8 cellular contexts compared by ENCODE assay signal in genomic region chr1:58155418-58156123, GRCh38.
DNase-seq lines count a peak whose midpoint lies in the region; ATAC-seq, FAIRE-seq and TF ChIP-seq lines count a peak whose summit lies in the region.

No MANE protein-coding gene starts in this region.

- POLR2A ChIA-PET in HEK293 (lab: Yijun Ruan, JAX): interaction anchor here (0.5 kb wide), 1 partner anchor 391 kb away, joined by 6 read pairs; the partner anchor contains the start of gene OMA1
- POLR2A ChIA-PET in OCI-LY7 (lab: Charles Lee): no interaction called here

- DNase-seq in Daoy (ENCODE audit: low read depth) (peak; percentile 34), OCI-LY7 (ENCODE audit: low spot score) (peak; percentile 2), heart left ventricle (peak in 4 of 5 donors; percentile 30 to 68 (median 58)), DMS79 treated with DMSO at 0.1 percent for 48 hours (lab: John Stamatoyannopoulos, UW) (no peak), NCI-H526 treated with DMSO at 0.1 percent for 48 hours (lab: John Stamatoyannopoulos, UW) (no peak), urothelium cell line (ENCODE audit: low spot score) (no peak)

- no peak overlapping the region for H2AFZ ChIP-seq in OCI-LY7 (ENCODE audit: low read length)

- ATAC-seq in heart left ventricle: peak; percentile 90 to 96 (median 94)
- no peak for ATAC-seq in HG03469 (IDR thresholded peaks at IDR 0.05; ENCODE audit: unreplicated experiment)

- no peak for TF ChIP-seq CTCF in HEK293 (tag by site-specific recombination; IDR thresholded peaks at IDR 0.05)
- TF ChIP-seq CTCF in OCI-LY7 (conservative IDR thresholded peaks at IDR 0.05; ENCODE audit: low read length): peak; percentile 70
- TF ChIP-seq CTCF in heart left ventricle (IDR thresholded peaks at IDR 0.05): peak; percentile 42 to 68 (median 56)

- no peaks in the 10 kb centered on the region for H4K20me1 ChIP-seq in OCI-LY7 (ENCODE audit: insufficient read depth, low read length)

- FAIRE-seq in urothelium cell line (lab: Jason Lieb, UNC): no peak

- 33 to 43% (median 39%) methylated on average over 7 of the region's 7 CpGs for WGBS in heart left ventricle, 4 donors

- H3K27ac ChIP-seq in HEK293 (ENCODE audit: extremely low read depth, low read depth, low read length) (no peak overlapping the region), OCI-LY7 (ENCODE audit: low read depth, low read length, poor library complexity, severe bottlenecking) (no peak overlapping the region), heart left ventricle (peak overlapping the region in 6 of 12 donors; percentile 33 to 48 (median 42))

- TF ChIP-seq POLR2A in heart left ventricle (IDR thresholded peaks at IDR 0.05): no peak

- H3K4me1 ChIP-seq in HEK293 (ENCODE audit: control insufficient read depth, insufficient read depth, low read length) (no peaks in the 10 kb centered on the region), OCI-LY7 (ENCODE audit: insufficient read depth, low read length, poor library complexity, severe bottlenecking) (no peaks in the 10 kb centered on the region), heart left ventricle (peaks cover 0 to 24% (median 1%) of the 10 kb centered on the region in 12 donors)

- no peaks in the 10 kb centered on the region for H3K9me2 ChIP-seq in OCI-LY7 (ENCODE audit: insufficient read depth, low read length)

- intact Hi-C loops in OCI-LY7 (cut with micrococcal nuclease; ENCODE audit: unreplicated experiment) (no loop called here), heart left ventricle (cut with DNase I) (loop anchor here in 3 of 10 donors (5.0 to 10.0 kb wide), 3 partner anchors 81 to 733 kb away; partner anchors contain the start of gene DAB1 (in 3 of the 3))

- CTCF ChIA-PET in HEK293 (lab: Yijun Ruan, JAX): interaction anchor here (1.0 to 6.3 kb wide), 2 partner anchors 10 to 44 kb away, joined by 3 to 50 read pairs; no protein-coding TSS in a partner anchor
- CTCF ChIA-PET in OCI-LY7 (lab: Charles Lee; ENCODE audit: unreplicated experiment): no interaction called here

- H3K27me3 ChIP-seq in heart left ventricle: no peaks in the 10 kb centered on the region

- H3K4me2 ChIP-seq in OCI-LY7 (ENCODE audit: low read length): no peak overlapping the region

- BruUV-seq in OCI-LY7 (replicated peaks; lab: Mats Ljungman, UMichigan): no TSS peak

- no peaks in the 10 kb centered on the region for H3K79me2 ChIP-seq in OCI-LY7 (ENCODE audit: insufficient read depth, low read depth, low read length)

- H3K9me3 ChIP-seq in HEK293 (ENCODE audit: control insufficient read depth, insufficient read depth, low read depth, low read length) (no peaks in the 10 kb centered on the region), OCI-LY7 (ENCODE audit: low read length) (no peaks in the 10 kb centered on the region), heart left ventricle (no peaks in the 10 kb centered on the region)

- H3K4me3 ChIP-seq in HEK293 (ENCODE audit: low read depth, low read length) (no peak overlapping the region), OCI-LY7 (ENCODE audit: low read depth, low read length, poor library complexity, severe bottlenecking) (no peak overlapping the region), heart left ventricle (no peak overlapping the region)

- H3K36me3 ChIP-seq in HEK293 (ENCODE audit: control insufficient read depth in 2 of 2, insufficient read depth in 1 of 2, low read length in 2 of 2) (no peaks in the 10 kb centered on the region), OCI-LY7 (ENCODE audit: insufficient read depth, low read length) (no peaks in the 10 kb centered on the region), heart left ventricle (no peaks in the 10 kb centered on the region)

TF ChIP-seq in HEK293, 187 proteins besides CTCF, POLR2A, EP300 and RAD21:
- TF ChIP-seq ZNF274 (IDR thresholded peaks at IDR 0.05; ENCODE audit: low read length) (no peak), ZNF274 (tag by site-specific recombination; IDR thresholded peaks at IDR 0.05; ENCODE audit: borderline replicate concordance) (no peak), ZNF654 (tag by site-specific recombination; IDR thresholded peaks at IDR 0.05; ENCODE audit: low read depth) (peak; percentile 16; the same call in 1 of the 2 replicates)
TF ChIP-seq in HEK293: peak in this region for 1.

Comparison
In these comparisons a context has a peak if more than half of its experiments do, and no peak if none do; other contexts are left out.
1. DNase-seq: peak in Daoy (single experiment), OCI-LY7 (single experiment) and heart left ventricle (4 of 5); none in DMS79 treated with DMSO at 0.1 percent for 48 hours (single experiment), NCI-H526 treated with DMSO at 0.1 percent for 48 hours (single experiment) and urothelium cell line (single experiment).